Comparison of ENCODE assay signal across 10 cellular contexts in genomic region chr1:230682274-230682673, GRCh38. TPM values are rescaled to one million over a fixed set of nuclear protein-coding genes. Genes with fewer than 3 reads are reported as not detected.
DNase-seq lines count a peak whose midpoint lies in the region; ATAC-seq and TF ChIP-seq lines count a peak whose summit lies in the region.
"Had no signal": no experiment of that assay in that cellular context is flagged by ENCODE, and none has a peak within 500 bp of the region (broad histone marks: within the 10 kb centered on the region; RNA-seq: fewer than 3 reads in every experiment).

No MANE protein-coding gene starts in this region.

- H3K79me2 ChIP-seq in smooth muscle cell (ENCODE audit: low read depth): no peaks in the 10 kb centered on the region

- peak overlapping the region; percentile 12 for H3K4me2 ChIP-seq in smooth muscle cell

- intact Hi-C loops in left cardiac atrium (cut with DNase I): no loop called here

- peak overlapping the region; percentile 22 for H3K27ac ChIP-seq in RWPE2 (ENCODE audit: poor library complexity, severe bottlenecking)
- H3K27ac ChIP-seq in smooth muscle cell (ENCODE audit: low read depth): peak overlapping the region; percentile 5
- H3K27ac ChIP-seq in brain microvascular endothelial cell: no peak overlapping the region

- no peak overlapping the region for H3K4me3 ChIP-seq in RWPE2 (ENCODE audit: severe bottlenecking)
- H3K4me3 ChIP-seq in smooth muscle cell: no peak overlapping the region
- H3K4me3 ChIP-seq in brain microvascular endothelial cell (ENCODE audit: low read depth, low read length): no peak overlapping the region

- TF ChIP-seq CTCF in RWPE2 (IDR thresholded peaks at IDR 0.05; ENCODE audit: poor library complexity, severe bottlenecking) (no peak), smooth muscle cell (IDR thresholded peaks at IDR 0.05; ENCODE audit: borderline replicate concordance, insufficient read depth, poor library complexity, severe bottlenecking) (no peak), brain microvascular endothelial cell (IDR thresholded peaks at IDR 0.05; ENCODE audit: low read depth, low read length, missing control alignments) (no peak)

- peak; percentile 16 for DNase-seq in NCI-H2227 (lab: John Stamatoyannopoulos, UW; ENCODE audit: unreplicated experiment)
- DNase-seq in NCI-H2227 treated with DMSO at 0.1 percent for 48 hours (lab: John Stamatoyannopoulos, UW): no peak
- DNase-seq in RWPE2 (ENCODE audit: low spot score): no peak
- no peak for DNase-seq in left cardiac atrium
- DNase-seq in smooth muscle cell (lab: John Stamatoyannopoulos, UW; ENCODE audit: unreplicated experiment): no peak
- DNase-seq in activated effector memory CD4-positive, alpha-beta T cell treated with anti-CD3 and anti-CD28 coated beads, Interleukin-2, amount 50 U/mL, for 16 hours: no peak
- DNase-seq in brain microvascular endothelial cell: no peak
- DNase-seq in activated gamma-delta T cell (lab: John Stamatoyannopoulos, UW): no peak
- DNase-seq: H7; stimulated activated CD4-positive, alpha-beta T cell treated with anti-CD3 and anti-CD28 coated beads, Interleukin-15, amount 100 ng/mL, for 24 hours had no signal

- ATAC-seq in RWPE2 (ENCODE audit: low read depth): no peak
- peak; percentile 70 to 74 for ATAC-seq in left cardiac atrium

- H2AFZ ChIP-seq in smooth muscle cell (ENCODE audit: low read depth): no peak overlapping the region

- H3K4me1 ChIP-seq in RWPE2 (ENCODE audit: insufficient read depth, poor library complexity, severe bottlenecking): peaks cover 32% of the 10 kb centered on the region
- no peaks in the 10 kb centered on the region for H3K4me1 ChIP-seq in smooth muscle cell (ENCODE audit: low read depth)

- peaks cover 57% of the 10 kb centered on the region for H3K36me3 ChIP-seq in RWPE2 (ENCODE audit: low read depth)
- H3K36me3 ChIP-seq in smooth muscle cell (ENCODE audit: low read depth): peaks cover 9% of the 10 kb centered on the region
- H3K36me3 ChIP-seq in brain microvascular endothelial cell (replicated peaks): peaks cover 24% of the 10 kb centered on the region

- H4K20me1 ChIP-seq in smooth muscle cell (ENCODE audit: low read depth): no peaks in the 10 kb centered on the region

- no peaks in the 10 kb centered on the region for H3F3A ChIP-seq in smooth muscle cell (ENCODE audit: low read depth)

- WGBS in smooth muscle cell (ENCODE audit: low lambda C conversion rate): 72% methylated on average over 3 of the region's 3 CpGs

- in situ Hi-C loops in brain microvascular endothelial cell (cut with HindIII; ENCODE audit: low pct_ligation_motif_present, low sequenced_read_pairs): no loop called here

- H3K9me3 ChIP-seq in RWPE2 (ENCODE audit: severe bottlenecking) (no peaks in the 10 kb centered on the region), smooth muscle cell (replicated peaks; ENCODE audit: low read depth) (no peaks in the 10 kb centered on the region)

- H3K9ac ChIP-seq in smooth muscle cell (ENCODE audit: low read depth): no peak overlapping the region

- H3K27me3 ChIP-seq in RWPE2 (ENCODE audit: insufficient read depth, poor library complexity, severe bottlenecking) (no peaks in the 10 kb centered on the region), smooth muscle cell (ENCODE audit: low read depth) (no peaks in the 10 kb centered on the region), brain microvascular endothelial cell (replicated peaks) (no peaks in the 10 kb centered on the region)

RNA-seq across cellular contexts. Expression of gene AGT, which starts 31.6 kb away (rescaled TPM):
- total RNA-seq in left cardiac atrium (100 to 1,000 TPM; 102 to 130 TPM), smooth muscle cell (0.09 and 0.31 TPM in 2 replicates)
- 1.9 and 3.0 TPM in 2 replicates for polyA plus RNA-seq in smooth muscle cell

RNA-seq across cellular contexts. Expression of gene COG2, which starts 40.0 kb away (rescaled TPM):
- total RNA-seq in left cardiac atrium (10 to 100 TPM; 30.5 to 31.2 TPM), smooth muscle cell (23.8 and 31.5 TPM in 2 replicates)
- 13.3 and 16.5 TPM in 2 replicates for polyA plus RNA-seq in smooth muscle cell

Comparison
In these comparisons a context has a peak if more than half of its experiments do, and no peak if none do; other contexts are left out.
1. RNA of gene AGT, which starts 31.6 kb away (total RNA-seq): 102 to 130 TPM in left cardiac atrium; 0.09 to 0.31 TPM in smooth muscle cell; every median in the first group is over 10 times any median in the second.